8 cellular contexts compared by ENCODE assay signal in the genomic region with DNA sequence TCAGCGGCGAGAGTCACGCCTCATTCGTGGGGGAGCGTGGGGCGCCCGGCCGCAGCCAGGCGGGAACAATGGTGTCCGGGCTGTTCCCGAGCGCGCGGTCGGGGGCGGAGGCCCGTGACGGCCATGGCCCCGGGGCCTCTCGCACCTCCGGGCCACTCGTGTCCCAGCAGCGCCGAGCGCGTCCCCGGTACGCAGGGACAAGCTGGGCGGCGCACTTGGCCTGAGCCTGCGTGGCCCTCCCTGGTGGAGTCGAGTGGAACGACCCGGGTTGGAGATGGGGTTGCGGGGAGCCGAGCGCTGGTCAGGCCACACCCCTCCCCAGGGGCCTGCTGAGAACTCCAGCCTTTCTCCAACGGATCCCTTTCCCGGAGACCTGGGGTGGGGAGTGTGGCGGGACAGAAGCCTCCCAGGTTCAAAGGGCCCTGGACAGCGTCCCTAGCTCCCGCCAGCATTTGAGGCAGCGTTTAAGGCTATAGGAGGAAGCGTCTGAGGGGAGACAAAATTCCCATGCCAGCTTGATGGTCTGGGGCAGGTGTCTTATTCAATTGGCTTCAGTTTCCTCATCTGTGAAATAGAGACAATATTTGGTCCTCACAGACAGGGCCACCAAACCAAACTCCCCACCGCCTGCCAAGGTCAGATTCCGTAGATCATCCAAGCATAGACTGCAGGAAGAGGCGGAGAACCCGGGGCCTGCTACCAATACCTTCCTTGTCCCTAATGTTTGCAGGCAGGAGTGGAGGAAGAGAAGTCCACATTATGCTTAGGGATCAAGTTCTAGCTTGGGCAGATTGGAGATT. TPM values are rescaled to one million over a fixed set of nuclear protein-coding genes. Genes with fewer than 3 reads are reported as not detected.
DNase-seq lines count a peak whose midpoint lies in the region; ATAC-seq and TF ChIP-seq lines count a peak whose summit lies in the region.

No MANE protein-coding gene starts in this region.

- no peaks in the 10 kb centered on the region for H3K9me2 ChIP-seq in MM.1S (replicated peaks; ENCODE audit: insufficient read depth, low read length)

- peak overlapping the region; percentile 97 for H3K4me2 ChIP-seq in MM.1S (ENCODE audit: low read depth, low read length)

- H3K9ac ChIP-seq in MM.1S (ENCODE audit: low read length) (peak overlapping the region; percentile 97), muscle layer of colon (ENCODE audit: low read length) (peak overlapping the region; percentile 69)

- H3F3A ChIP-seq in MM.1S (ENCODE audit: insufficient read depth, low read length) = peaks cover 46% of the 10 kb centered on the region

- H3K9me3 ChIP-seq in MM.1S (replicated peaks; ENCODE audit: insufficient read depth, low read length) (no peaks in the 10 kb centered on the region), muscle layer of colon (ENCODE audit: low read length) (no peaks in the 10 kb centered on the region), thyroid gland (no peaks in the 10 kb centered on the region)

- peaks cover 21% of the 10 kb centered on the region for H3K4me1 ChIP-seq in MM.1S (ENCODE audit: low read length)
- H3K4me1 ChIP-seq in muscle layer of colon (ENCODE audit: insufficient read depth, low read length) = peaks cover 17% of the 10 kb centered on the region
- H3K4me1 ChIP-seq in thyroid gland = peaks cover 33 to 46% of the 10 kb centered on the region in 2 donors

- peak overlapping the region; percentile 97 for H3K4me3 ChIP-seq in MM.1S (ENCODE audit: low read length)
- H3K4me3 ChIP-seq in muscle layer of colon (ENCODE audit: low read depth in 1 of 2, low read length in 2 of 2) = peak overlapping the region; percentile 81 to 89
- H3K4me3 ChIP-seq in thyroid gland (replicated peaks in 1 of 3) = peak overlapping the region; percentile 84 to 91 (median 89)

- DNase-seq in activated CD8-positive, alpha-beta memory T cell treated with anti-CD3 and anti-CD28 coated beads for 1 hour (ENCODE audit: extremely low read depth in 1 of 2, low read depth in 1 of 2) = peak; percentile 4 to 7
- no peak for DNase-seq in activated CD8-positive, alpha-beta memory T cell treated with anti-CD3 and anti-CD28 coated beads for 24 hours
- peak; percentile 63 for DNase-seq in MM.1S
- peak; percentile 14 to 19 for DNase-seq in activated CD4-positive, alpha-beta T cell treated with anti-CD3 and anti-CD28 coated beads, Interleukin-2, amount 50 U/mL, for 4 hours
- peak; percentile 76 to 81 for DNase-seq in erythroblast (lab: John Stamatoyannopoulos, UW)
- peak; percentile 75 to 79 for DNase-seq in thyroid gland

- H3K27me3 ChIP-seq in MM.1S (replicated peaks; ENCODE audit: insufficient read depth, low read length) (no peaks in the 10 kb centered on the region), muscle layer of colon (ENCODE audit: control insufficient read depth in 1 of 2, insufficient read depth in 2 of 2, low read length in 2 of 2) (no peaks in the 10 kb centered on the region), thyroid gland (no peaks in the 10 kb centered on the region)

- H3K36me3 ChIP-seq in MM.1S (replicated peaks; ENCODE audit: insufficient read depth, low read length) (no peaks in the 10 kb centered on the region), muscle layer of colon (ENCODE audit: insufficient read depth, low read length) (peaks cover 9% of the 10 kb centered on the region), thyroid gland (peaks cover 0 to 5% of the 10 kb centered on the region in 2 donors)

- H2AFZ ChIP-seq in MM.1S (ENCODE audit: low read length) = peak overlapping the region; percentile 73

- WGBS in thyroid gland, 2 donors = 10 to 24% methylated on average over 5 to 9 of the region's 48 CpGs

- peaks cover 47% of the 10 kb centered on the region for H3K79me2 ChIP-seq in MM.1S (ENCODE audit: low read length)

- peak overlapping the region; percentile 61; the same call in 1 of the 2 replicates for H3K27ac ChIP-seq in MM.1S (ENCODE audit: low read length)
- H3K27ac ChIP-seq in muscle layer of colon (ENCODE audit: low read depth, low read length) = peak overlapping the region; percentile 90
- H3K27ac ChIP-seq in thyroid gland = peak overlapping the region; percentile 90 to 97 (median 90)

- peak; percentile 29 for TF ChIP-seq CTCF in MM.1S (IDR thresholded peaks at IDR 0.05; ENCODE audit: low read length)
- peak in 2 of 6 experiments; percentile 11 to 14 for TF ChIP-seq CTCF in thyroid gland (IDR thresholded peaks at IDR 0.05)

- peak; percentile 27 for ATAC-seq in HG02571 (IDR thresholded peaks at IDR 0.05; ENCODE audit: unreplicated experiment)

- intact Hi-C loops in thyroid gland (cut with DNase I) = loop anchor here (5.0 to 10.0 kb wide), 3 partner anchors 98 to 342 kb away; a partner anchor contains a TSS

- no peak for TF ChIP-seq POLR2A in erythroblast (IDR thresholded peaks at IDR 0.05; ENCODE audit: low read length)
- TF ChIP-seq POLR2A in thyroid gland (IDR thresholded peaks at IDR 0.05) = peak in 1 of 2 donors; percentile 17

- no peaks in the 10 kb centered on the region for H4K20me1 ChIP-seq in MM.1S (ENCODE audit: insufficient read depth, low read length)

RNA-seq across cellular contexts. Expression of a gene that starts 0.5 kb away (rescaled TPM):
- 100 to 1,000 TPM; 249 to 437 (median 301) TPM for total RNA-seq in thyroid gland

RNA-seq across cellular contexts. Expression of a gene that starts 37.6 kb away (rescaled TPM):
- total RNA-seq in thyroid gland = 1 to 10 TPM in 1 of 4 donors, under 1 TPM in 1, not detected in 2; 0.25 to 1.0 TPM

RNA-seq across cellular contexts. Expression of a gene that starts 39.6 kb away (rescaled TPM):
- not detected for total RNA-seq in thyroid gland
